Comparison of ENCODE assay signal across 8 cellular contexts in genomic region chr15:29568840-29569532, GRCh38.
DNase-seq lines count a peak whose midpoint lies in the region; ATAC-seq and TF ChIP-seq lines count a peak whose summit lies in the region.

No MANE protein-coding gene starts in this region.

- no peak for ATAC-seq in GM21723 (IDR thresholded peaks at IDR 0.05; ENCODE audit: unreplicated experiment)

- H3K9me3 Mint-ChIP-seq in brain: peaks cover 0 to 8% (median 4%) of the 10 kb centered on the region in 5 experiments
- peaks cover 0 to 8% (median 1%) of the 10 kb centered on the region in 8 donors for H3K9me3 Mint-ChIP-seq in CD4-positive, alpha-beta memory T cell

- no peak overlapping the region for H3K4me2 ChIP-seq in MM.1S (ENCODE audit: low read depth, low read length)

- H3K4me3 ChIP-seq in MM.1S (ENCODE audit: low read length) (no peak overlapping the region), mucosa of rectum (ENCODE audit: low read length in 2 of 2) (peak overlapping the region; percentile 39 to 43)
- no peak overlapping the region for H3K4me3 ChIP-seq in CD4-positive, alpha-beta memory T cell (ENCODE audit: low read length in 2 of 2)

- peaks cover 23% of the 10 kb centered on the region for H3K4me1 Mint-ChIP-seq in brain
- H3K4me1 Mint-ChIP-seq in CD4-positive, alpha-beta memory T cell: peaks cover 2 to 20% (median 10%) of the 10 kb centered on the region in 4 donors

- intact Hi-C loops in CD4-positive, alpha-beta memory T cell (cut with micrococcal nuclease): no loop called here

- H3K27ac ChIP-seq in MM.1S (ENCODE audit: low read length) (no peak overlapping the region), mucosa of rectum (ENCODE audit: low read depth in 2 of 2, low read length in 2 of 2) (no peak overlapping the region)
- H3K27ac ChIP-seq in CD4-positive, alpha-beta memory T cell (ENCODE audit: low read depth, low read length): no peak overlapping the region

- H3F3A ChIP-seq in MM.1S (ENCODE audit: insufficient read depth, low read length): peaks cover 3% of the 10 kb centered on the region

- H2AFZ ChIP-seq in MM.1S (ENCODE audit: low read length): no peak overlapping the region

- H3K9ac ChIP-seq in MM.1S (ENCODE audit: low read length) (no peak overlapping the region), mucosa of rectum (ENCODE audit: low read depth in 1 of 2, low read length in 2 of 2) (peak overlapping the region in 1 of 2 donors; percentile 38)

- H3K27me3 ChIP-seq in MM.1S (replicated peaks; ENCODE audit: insufficient read depth, low read length) (peaks cover 18% of the 10 kb centered on the region), mucosa of rectum (ENCODE audit: control insufficient read depth in 2 of 2, insufficient read depth in 2 of 2, low read length in 2 of 2) (peaks cover 0 to 6% of the 10 kb centered on the region in 2 donors)
- H3K27me3 ChIP-seq in CD4-positive, alpha-beta memory T cell (ENCODE audit: insufficient read depth, low read length): peaks cover 28% of the 10 kb centered on the region

- CTCF ChIA-PET in CD4-positive, alpha-beta memory T cell (lab: Charles Lee; ENCODE audit: partially characterized antibody): no interaction called here

- H3K9me3 ChIP-seq in MM.1S (replicated peaks; ENCODE audit: insufficient read depth, low read length): no peaks in the 10 kb centered on the region
- H3K9me3 ChIP-seq in mucosa of rectum (ENCODE audit: control insufficient read depth in 2 of 2, low read length in 2 of 2): no peaks in the 10 kb centered on the region
- no peaks in the 10 kb centered on the region for H3K9me3 ChIP-seq in CD4-positive, alpha-beta memory T cell (ENCODE audit: control insufficient read depth in 1 of 2, low read length in 2 of 2)

- POLR2A ChIA-PET in CD4-positive, alpha-beta memory T cell (lab: Charles Lee; ENCODE audit: partially characterized antibody): no interaction called here

- TF ChIP-seq CTCF in MM.1S (IDR thresholded peaks at IDR 0.05; ENCODE audit: low read length) (peak; percentile 27; the same call in 1 of the 2 replicates), brain (conservative IDR thresholded peaks at IDR 0.05) (peak; percentile 20 to 44), GM10266 (IDR thresholded peaks at IDR 0.05; ENCODE audit: control insufficient read depth, insufficient read depth, low read depth, missing control alignments) (no peak)

- H3K79me2 ChIP-seq in MM.1S (ENCODE audit: low read length): no peaks in the 10 kb centered on the region

- peak overlapping the region; percentile 77 to 86 (median 83) for H3K4me3 Mint-ChIP-seq in brain
- peak overlapping the region in 3 of 8 donors; percentile 11 to 73 (median 64) for H3K4me3 Mint-ChIP-seq in CD4-positive, alpha-beta memory T cell

- no peaks in the 10 kb centered on the region for H3K9me2 ChIP-seq in MM.1S (replicated peaks; ENCODE audit: insufficient read depth, low read length)

- H3K36me3 Mint-ChIP-seq in brain: no peaks in the 10 kb centered on the region
- H3K36me3 Mint-ChIP-seq in CD4-positive, alpha-beta memory T cell: no peaks in the 10 kb centered on the region

- H3K27me3 Mint-ChIP-seq in brain: peaks cover 58% of the 10 kb centered on the region
- H3K27me3 Mint-ChIP-seq in CD4-positive, alpha-beta memory T cell: peaks cover 24 to 48% of the 10 kb centered on the region in 2 donors

- DNase-seq in Daoy (ENCODE audit: low read depth) (peak; percentile 82), MM.1S (peak; percentile 44), GM10266 (ENCODE audit: extremely low spot score) (no peak)
- DNase-seq in activated CD4-positive, alpha-beta T cell treated with anti-CD3 and anti-CD28 coated beads for 4 hours: no peak
- no peak for DNase-seq in CD4-positive, alpha-beta memory T cell

- H3K4me1 ChIP-seq in MM.1S (ENCODE audit: low read length) (peaks cover 3% of the 10 kb centered on the region; the same call in 1 of the 2 replicates), mucosa of rectum (ENCODE audit: control insufficient read depth in 2 of 2, insufficient read depth in 2 of 2, low read length in 2 of 2) (peaks cover 5 to 20% of the 10 kb centered on the region in 2 donors)
- H3K4me1 ChIP-seq in CD4-positive, alpha-beta memory T cell (ENCODE audit: insufficient read depth, low read length): no peaks in the 10 kb centered on the region

- no peaks in the 10 kb centered on the region for H4K20me1 ChIP-seq in MM.1S (ENCODE audit: insufficient read depth, low read length)

- peak overlapping the region in 2 of 5 experiments; percentile 1 to 8 for H3K27ac Mint-ChIP-seq in brain
- H3K27ac Mint-ChIP-seq in CD4-positive, alpha-beta memory T cell: no peak overlapping the region

- H3K36me3 ChIP-seq in MM.1S (replicated peaks; ENCODE audit: insufficient read depth, low read length) (no peaks in the 10 kb centered on the region), mucosa of rectum (ENCODE audit: control insufficient read depth in 2 of 2, insufficient read depth in 2 of 2, low read length in 2 of 2) (no peaks in the 10 kb centered on the region)
- no peaks in the 10 kb centered on the region for H3K36me3 ChIP-seq in CD4-positive, alpha-beta memory T cell (ENCODE audit: insufficient read depth, low read length)

Comparison
In these comparisons a context has a peak if more than half of its experiments do, and no peak if none do; other contexts are left out.
1. DNase-seq: peak in Daoy (single experiment) and MM.1S (single experiment); none in GM10266 (single experiment), activated CD4-positive, alpha-beta T cell treated with anti-CD3 and anti-CD28 coated beads for 4 hours (0 of 2) and CD4-positive, alpha-beta memory T cell (0 of 5).
2. H3K4me3 ChIP-seq: peak in mucosa of rectum (2 of 2); none in MM.1S (single experiment) and CD4-positive, alpha-beta memory T cell (0 of 2).